Comparison of ENCODE assay signal across 15 cellular contexts in the genomic region with DNA sequence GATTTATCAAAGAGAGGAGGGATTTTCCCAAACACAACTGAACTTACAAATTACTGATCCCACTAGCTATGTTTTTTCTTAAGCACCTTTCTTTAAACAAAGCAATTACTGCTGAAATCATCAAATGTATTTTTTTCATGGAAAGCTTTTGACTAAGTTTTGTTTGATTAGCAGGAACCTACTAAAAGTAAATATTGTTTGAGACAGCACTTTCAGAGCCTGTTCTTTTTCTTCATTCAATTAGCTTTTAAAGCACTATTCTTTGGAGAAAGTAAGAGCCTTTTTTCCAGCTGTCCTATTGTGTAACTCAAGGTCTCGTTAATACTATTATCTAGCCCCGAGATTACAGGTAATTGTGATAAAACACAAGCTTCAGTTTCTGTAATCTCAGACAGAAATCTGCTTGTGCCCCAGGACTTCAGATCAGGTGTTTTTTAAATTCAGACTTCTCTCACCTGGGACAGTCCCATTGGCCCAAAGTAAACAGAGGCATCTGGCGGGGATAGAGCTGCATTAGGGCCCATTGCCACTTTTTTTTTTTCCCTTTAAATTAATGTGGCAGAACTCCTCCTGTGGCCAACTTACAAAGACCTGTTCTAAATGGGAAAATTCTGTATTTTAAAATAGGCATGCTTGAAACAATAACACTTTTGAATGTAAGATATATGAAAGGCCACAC. TPM values are rescaled to one million over a fixed set of nuclear protein-coding genes. Genes with fewer than 3 reads are reported as not detected.
DNase-seq lines count a peak whose midpoint lies in the region; ATAC-seq and TF ChIP-seq lines count a peak whose summit lies in the region.
"Had no signal": no experiment of that assay in that cellular context is flagged by ENCODE, and none has a peak within 500 bp of the region (broad histone marks: within the 10 kb centered on the region; RNA-seq: fewer than 3 reads in every experiment).

No MANE protein-coding gene starts in this region.

- no peaks in the 10 kb centered on the region for H3K79me2 ChIP-seq in OCI-LY7 (ENCODE audit: insufficient read depth, low read depth, low read length)

- no peak overlapping the region for H3K9ac ChIP-seq in colonic mucosa (ENCODE audit: low read depth in 2 of 2, low read length in 2 of 2)

- no peaks in the 10 kb centered on the region for H3K36me3 ChIP-seq in H7 (replicated peaks; ENCODE audit: control insufficient read depth, insufficient read depth, low read length)
- no peaks in the 10 kb centered on the region for H3K36me3 ChIP-seq in colonic mucosa
- H3K36me3 ChIP-seq in sigmoid colon, result peaks cover 0 to 4% (median 0%) of the 10 kb centered on the region in 4 donors
- H3K36me3 ChIP-seq in OCI-LY7 (ENCODE audit: insufficient read depth, low read length), result peaks cover 24% of the 10 kb centered on the region
- H3K36me3 ChIP-seq in prostate gland, result no peaks in the 10 kb centered on the region
- H3K36me3 ChIP-seq: neutrophil had no signal

- H3K9me3 ChIP-seq in colonic mucosa (no peaks in the 10 kb centered on the region), sigmoid colon (no peaks in the 10 kb centered on the region), OCI-LY7 (ENCODE audit: low read length) (no peaks in the 10 kb centered on the region), prostate gland (no peaks in the 10 kb centered on the region)
- H3K9me3 ChIP-seq: neutrophil had no signal

- no peaks in the 10 kb centered on the region for H4K20me1 ChIP-seq in OCI-LY7 (ENCODE audit: insufficient read depth, low read length)

- intact Hi-C loops in colonic mucosa (cut with DNase I) (no loop called here), sigmoid colon (cut with DNase I) (loop anchor here (5.0 kb wide), 1 partner anchor 55 kb away; no protein-coding TSS in a partner anchor), OCI-LY7 (cut with micrococcal nuclease; ENCODE audit: unreplicated experiment) (no loop called here), prostate gland (cut with DNase I) (no loop called here)

- H3K4me2 ChIP-seq in OCI-LY7 (ENCODE audit: low read length), result no peak overlapping the region

- no peaks in the 10 kb centered on the region for H3K27me3 ChIP-seq in H7 (ENCODE audit: control insufficient read depth, insufficient read depth, low read length)
- no peaks in the 10 kb centered on the region for H3K27me3 ChIP-seq in colonic mucosa
- H3K27me3 ChIP-seq in sigmoid colon, result no peaks in the 10 kb centered on the region
- no peaks in the 10 kb centered on the region for H3K27me3 ChIP-seq in prostate gland (replicated peaks; ENCODE audit: insufficient read depth)
- H3K27me3 ChIP-seq: foreskin keratinocyte, neutrophil had no signal

- ATAC-seq in GM18867 (IDR thresholded peaks at IDR 0.05; ENCODE audit: unreplicated experiment), result no peak

- peak overlapping the region; percentile 30 for H3K27ac ChIP-seq in colonic mucosa
- H3K27ac ChIP-seq in sigmoid colon, result peak overlapping the region in 3 of 4 donors; percentile 48 to 75 (median 58)
- no peak overlapping the region for H3K27ac ChIP-seq in OCI-LY7 (ENCODE audit: low read depth, low read length, poor library complexity, severe bottlenecking)
- no peak overlapping the region for H3K27ac ChIP-seq in prostate gland
- H3K27ac ChIP-seq: foreskin keratinocyte, neutrophil, RWPE1 had no signal

- no peak overlapping the region for H2AFZ ChIP-seq in OCI-LY7 (ENCODE audit: low read length)

- no peaks in the 10 kb centered on the region for H3K9me2 ChIP-seq in OCI-LY7 (ENCODE audit: insufficient read depth, low read length)

- no peaks in the 10 kb centered on the region for H3K4me1 ChIP-seq in colonic mucosa
- H3K4me1 ChIP-seq in sigmoid colon, result peaks cover 0 to 13% (median 5%) of the 10 kb centered on the region in 4 donors
- peaks cover 9% of the 10 kb centered on the region for H3K4me1 ChIP-seq in OCI-LY7 (ENCODE audit: insufficient read depth, low read length, poor library complexity, severe bottlenecking)
- no peaks in the 10 kb centered on the region for H3K4me1 ChIP-seq in prostate gland (replicated peaks)

- no peak for TF ChIP-seq EP300 in sigmoid colon (IDR thresholded peaks at IDR 0.05)

- TF ChIP-seq CTCF in colonic mucosa (IDR thresholded peaks at IDR 0.05), result no peak
- no peak for TF ChIP-seq CTCF in sigmoid colon (IDR thresholded peaks at IDR 0.05)
- no peak for TF ChIP-seq CTCF in OCI-LY7 (conservative IDR thresholded peaks at IDR 0.05; ENCODE audit: low read length)
- TF ChIP-seq CTCF in prostate gland (IDR thresholded peaks at IDR 0.05), result no peak

- no peak for TF ChIP-seq POLR2A in sigmoid colon (IDR thresholded peaks at IDR 0.05)
- TF ChIP-seq POLR2A in prostate gland (IDR thresholded peaks at IDR 0.05), result no peak

- CTCF ChIA-PET in OCI-LY7 (lab: Charles Lee; ENCODE audit: unreplicated experiment), result no interaction called here

- POLR2A ChIA-PET in OCI-LY7 (lab: Charles Lee), result interaction anchor here (0.5 to 1.1 kb wide), 5 partner anchors 11 to 1605 kb away, joined by 3 to 5 read pairs (median 3); a partner anchor contains a TSS

- H3K4me3 ChIP-seq in H7 (ENCODE audit: insufficient read depth, low read depth, low read length) (no peak overlapping the region), colonic mucosa (no peak overlapping the region), sigmoid colon (no peak overlapping the region), OCI-LY7 (ENCODE audit: low read depth, low read length, poor library complexity, severe bottlenecking) (no peak overlapping the region), prostate gland (no peak overlapping the region)

- BruUV-seq in OCI-LY7 (replicated peaks; lab: Mats Ljungman, UMichigan), result no TSS peak

- DNase-seq in H7, result peak; percentile 31
- peak; percentile 74 for DNase-seq in NCI-H2171 treated with DMSO at 0.1 percent for 48 hours (lab: John Stamatoyannopoulos, UW)
- no peak for DNase-seq in colonic mucosa
- DNase-seq in sigmoid colon, result no peak
- no peak for DNase-seq in OCI-LY7 (ENCODE audit: low spot score)
- DNase-seq in prostate gland (ENCODE audit: low spot score), result no peak
- no peak for DNase-seq in DMS 273 (lab: John Stamatoyannopoulos, UW; ENCODE audit: unreplicated experiment)
- DNase-seq: activated naive CD4-positive, alpha-beta T cell treated with Interleukin-2 at 50 U/mL for 16 hours; NCI-H510A; stimulated activated naive CD4-positive, alpha-beta T cell treated with Interleukin-2 at 50 U/mL for 16 hours; T-helper 1 cell had no signal

- WGBS in sigmoid colon, 2 donors, result 23 to 73% methylated on average over 3 of the region's 3 CpGs
- WGBS in prostate gland, result 43% methylated on average over 3 of the region's 3 CpGs

RNA-seq across cellular contexts. Expression of a gene that starts 11.0 kb away (rescaled TPM):
- 21.0 and 29.3 TPM in 2 replicates for total RNA-seq in H7 (2014; rRNA removed; shearing (Covaris generic))
- total RNA-seq in colonic mucosa, result 10 to 100 TPM; 35.8 to 63.6 TPM
- total RNA-seq in sigmoid colon, result 10 to 100 TPM; 16.8 to 29.4 (median 20.9) TPM
- 10 to 100 TPM; 12.9 to 26.8 (median 24.6) TPM for polyA plus RNA-seq in sigmoid colon
- 35.2 and 39.6 TPM in 2 replicates for total RNA-seq in OCI-LY7 (2014; rRNA removed; shearing (Covaris generic))
- 39.7 and 43.1 TPM in 2 replicates for total RNA-seq in OCI-LY7 (2022)
- total RNA-seq in prostate gland, result 10 to 100 TPM; 28.5 to 47.0 TPM

RNA-seq across cellular contexts. Expression of a gene that starts 29.2 kb away (rescaled TPM):
- 16.7 and 25.0 TPM in 2 replicates for total RNA-seq in H7 (2014; rRNA removed; shearing (Covaris generic))
- total RNA-seq in colonic mucosa (10 to 100 TPM; 23.6 to 62.6 TPM), sigmoid colon (10 to 100 TPM in 1 of 4 donors, 1 to 10 TPM in 3; 2.1 to 14.4 (median 6.0) TPM), OCI-LY7 (2022) (17.5 and 19.8 TPM in 2 replicates), prostate gland (10 to 100 TPM in 1 of 2 donors, 1 to 10 TPM in 1; 8.6 to 10.8 TPM)
- 10 to 100 TPM in 1 of 3 donors, 1 to 10 TPM in 2; 2.4 to 17.6 (median 2.8) TPM for polyA plus RNA-seq in sigmoid colon
- total RNA-seq in OCI-LY7 (2014; rRNA removed; shearing (Covaris generic)), result 22.6 and 28.5 TPM in 2 replicates

Comparison
In these comparisons a context has a peak if more than half of its experiments do, and no peak if none do; other contexts are left out.
1. DNase-seq: peak in H7 (single experiment) and NCI-H2171 treated with DMSO at 0.1 percent for 48 hours (single experiment); none in colonic mucosa (single experiment), sigmoid colon (single experiment), OCI-LY7 (single experiment), prostate gland (single experiment) and DMS 273 (single experiment).
2. H3K27ac ChIP-seq: peak in colonic mucosa (single experiment) and sigmoid colon (3 of 4); none in OCI-LY7 (single experiment) and prostate gland (0 of 2).